21 cellular contexts compared by ENCODE assay signal in the genomic region with DNA sequence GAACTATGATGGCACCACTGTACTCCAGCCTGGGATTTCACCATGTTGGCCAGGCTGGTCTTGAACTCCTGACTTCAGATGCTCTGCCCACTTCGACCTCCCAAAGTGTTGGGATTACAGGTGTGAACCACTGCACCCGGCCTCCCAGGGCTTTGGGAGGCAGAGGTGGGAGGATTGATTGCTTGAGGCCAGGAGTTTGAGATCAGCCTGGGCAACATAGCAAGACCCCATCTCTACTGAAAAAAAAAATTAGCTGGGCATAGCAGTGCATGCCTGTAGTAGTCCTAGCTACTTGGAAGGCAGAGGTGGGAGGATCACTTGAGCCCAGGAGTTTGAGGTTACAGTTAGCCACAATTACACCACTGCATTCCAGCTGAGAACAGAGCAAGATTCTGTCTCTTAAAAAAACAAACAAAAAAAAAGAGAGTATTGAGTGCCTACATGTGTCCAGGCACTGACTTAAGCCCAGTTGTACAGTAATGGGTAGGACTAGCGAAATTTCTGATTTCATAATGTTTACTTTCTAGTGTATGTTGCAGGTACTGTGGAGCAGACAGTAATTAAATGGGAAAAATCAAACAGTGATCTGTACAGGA. TPM values are rescaled to one million over a fixed set of nuclear protein-coding genes. Genes with fewer than 3 reads are reported as not detected.
A peak's percentile ranks its signal among the peaks of the same experiment; 100 is the strongest.
DNase-seq lines count a peak whose midpoint lies in the region; ATAC-seq, FAIRE-seq and TF ChIP-seq lines count a peak whose summit lies in the region.
"Had no signal": no experiment of that assay in that cellular context is flagged by ENCODE, and none has a peak within 500 bp of the region (broad histone marks: within the 10 kb centered on the region; RNA-seq: fewer than 3 reads in every experiment).

No MANE protein-coding gene starts in this region.

- no peak for ATAC-seq in mucosa of descending colon
- ATAC-seq in WTC11: no peak
- ATAC-seq: activated T-cell treated with anti-CD3 and anti-CD28 coated beads, Interleukin-2, amount 50 U/mL, for 72 hours; effector memory CD8-positive, alpha-beta T cell; foreskin keratinocyte; left lobe of liver had no signal

- POLR2A ChIA-PET in WTC11 (lab: Charles Lee): no interaction called here

- H3K36me3 ChIP-seq in mucosa of descending colon (ENCODE audit: low read depth): no peaks in the 10 kb centered on the region
- H3K36me3 ChIP-seq: ovary had no signal

- DNase-seq in EL (peak; percentile 44), MV-4-11 (lab: John Stamatoyannopoulos, UW) (peak; percentile 27), dedifferentiated amniotic fluid mesenchymal stem cell (ENCODE audit: extremely low spot score) (peak; percentile 31), non-pigmented ciliary epithelial cell (ENCODE audit: low read depth) (peak; percentile 65), mucosa of descending colon (no peak), GM12891 (ENCODE audit: insufficient read length, low spot score) (no peak), WTC11 (ENCODE audit: low spot score) (no peak)
- DNase-seq: activated naive CD8-positive, alpha-beta T cell treated with anti-CD3 and anti-CD28 coated beads for 36 hours; activated T-cell treated with anti-CD3 and anti-CD28 coated beads, Interleukin-2, amount 50 U/mL, for 72 hours; effector memory CD8-positive, alpha-beta T cell; foreskin keratinocyte; H7; Kasumi-1; NCI-H187; NCI-H510A; ovary; Right ventricle myocardium superior; stimulated activated CD4-positive, alpha-beta T cell treated with anti-CD3 and anti-CD28 coated beads, Interleukin-4, amount 100 ng/mL, for 24 hours had no signal

- TF ChIP-seq CTCF in mucosa of descending colon (IDR thresholded peaks at IDR 0.05) (no peak), WTC11 (IDR thresholded peaks at IDR 0.05) (no peak)

- no peaks in the 10 kb centered on the region for H3K9me3 ChIP-seq in mucosa of descending colon
- H3K9me3 ChIP-seq: ovary had no signal

- no peak overlapping the region for H3K27ac Mint-ChIP-seq in WTC11
- H3K27ac Mint-ChIP-seq: activated naive CD8-positive, alpha-beta T cell treated with anti-CD3 and anti-CD28 coated beads for 36 hours; activated T-cell treated with anti-CD3 and anti-CD28 coated beads, Interleukin-2, amount 50 U/mL, for 72 hours; effector memory CD8-positive, alpha-beta T cell had no signal

- H3K9me3 Mint-ChIP-seq in WTC11: no peaks in the 10 kb centered on the region
- H3K9me3 Mint-ChIP-seq: activated naive CD8-positive, alpha-beta T cell treated with anti-CD3 and anti-CD28 coated beads for 36 hours; activated T-cell treated with anti-CD3 and anti-CD28 coated beads, Interleukin-2, amount 50 U/mL, for 72 hours; central memory CD8-positive, alpha-beta T cell; effector memory CD8-positive, alpha-beta T cell had no signal

- H3K4me3 ChIP-seq in mucosa of descending colon: no peak overlapping the region
- H3K4me3 ChIP-seq: ovary had no signal

- CTCF ChIA-PET in WTC11 (lab: Charles Lee): interaction anchor here (1.1 kb wide), 1 partner anchor 62 kb away, joined by 3 read pairs; the partner anchor contains the start of gene MTF1

- no peak overlapping the region for H3K4me3 Mint-ChIP-seq in WTC11
- H3K4me3 Mint-ChIP-seq: activated naive CD8-positive, alpha-beta T cell treated with anti-CD3 and anti-CD28 coated beads for 36 hours; activated T-cell treated with anti-CD3 and anti-CD28 coated beads, Interleukin-2, amount 50 U/mL, for 72 hours; central memory CD8-positive, alpha-beta T cell; effector memory CD8-positive, alpha-beta T cell had no signal

- peaks cover 19% of the 10 kb centered on the region for H3K36me3 Mint-ChIP-seq in WTC11

- FAIRE-seq in GM12891 (lab: Jason Lieb, UNC): no peak

- H3K4me1 ChIP-seq in mucosa of descending colon (ENCODE audit: low read depth): peaks cover 6% of the 10 kb centered on the region
- H3K4me1 ChIP-seq: foreskin keratinocyte had no signal

- TF ChIP-seq POLR2A in GM12891 (IDR thresholded peaks at IDR 0.05; ENCODE audit: low read depth, low read length): no peak

- H3K4me1 Mint-ChIP-seq in WTC11: peaks cover 12% of the 10 kb centered on the region

- intact Hi-C loops in mucosa of descending colon (cut with DNase I, micrococcal nuclease): no loop called here

- peaks cover 23% of the 10 kb centered on the region for H3K27me3 Mint-ChIP-seq in WTC11 (ENCODE audit: low read depth)

TF ChIP-seq in GM12891, 5 proteins besides CTCF, POLR2A, EP300 and RAD21:
- no peak for TF ChIP-seq TAF1 (IDR thresholded peaks at IDR 0.05; ENCODE audit: low read depth, low read length)
- TF ChIP-seq PAX5 (IDR thresholded peaks at IDR 0.05; ENCODE audit: insufficient read depth, low read length, severe bottlenecking): no peak
- TF ChIP-seq POLR2AphosphoS5 (IDR thresholded peaks at IDR 0.05; ENCODE audit: low read depth, low read length): no peak
- TF ChIP-seq POU2F2 (IDR thresholded peaks at IDR 0.05; ENCODE audit: low read depth, low read length): no peak
- TF ChIP-seq SPI1 (IDR thresholded peaks at IDR 0.05; ENCODE audit: low read depth, low read length): no peak

TF ChIP-seq in WTC11, 78 proteins besides CTCF, POLR2A, EP300 and RAD21 (continues in another document):
- no peak for TF ChIP-seq TP53 (CRISPR knock-in tag; IDR thresholded peaks at IDR 0.05)
- TF ChIP-seq ZNF416 (CRISPR knock-in tag; IDR thresholded peaks at IDR 0.05): no peak
- no peak for TF ChIP-seq SOX15 (CRISPR knock-in tag; IDR thresholded peaks at IDR 0.05)
- no peak for TF ChIP-seq NR1H2 (CRISPR knock-in tag; IDR thresholded peaks at IDR 0.05)
- TF ChIP-seq ZNF219 (CRISPR knock-in tag; IDR thresholded peaks at IDR 0.05; ENCODE audit: borderline replicate concordance): no peak
- TF ChIP-seq ARID4B (CRISPR knock-in tag; IDR thresholded peaks at IDR 0.05; ENCODE audit: borderline replicate concordance): no peak
- no peak for TF ChIP-seq PRRX2 (CRISPR knock-in tag; IDR thresholded peaks at IDR 0.05)
- TF ChIP-seq, protein P1, sequence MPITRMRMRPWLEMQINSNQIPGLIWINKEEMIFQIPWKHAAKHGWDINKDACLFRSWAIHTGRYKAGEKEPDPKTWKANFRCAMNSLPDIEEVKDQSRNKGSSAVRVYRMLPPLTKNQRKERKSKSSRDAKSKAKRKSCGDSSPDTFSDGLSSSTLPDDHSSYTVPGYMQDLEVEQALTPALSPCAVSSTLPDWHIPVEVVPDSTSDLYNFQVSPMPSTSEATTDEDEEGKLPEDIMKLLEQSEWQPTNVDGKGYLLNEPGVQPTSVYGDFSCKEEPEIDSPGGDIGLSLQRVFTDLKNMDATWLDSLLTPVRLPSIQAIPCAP (CRISPR knock-in tag; IDR thresholded peaks at IDR 0.05): no peak
- no peak for TF ChIP-seq SMAD3 (CRISPR knock-in tag; IDR thresholded peaks at IDR 0.05; ENCODE audit: borderline replicate concordance)
- no peak for TF ChIP-seq ESRRA (CRISPR knock-in tag; IDR thresholded peaks at IDR 0.05; ENCODE audit: borderline replicate concordance)
- TF ChIP-seq FOXJ3 (CRISPR knock-in tag; IDR thresholded peaks at IDR 0.05; ENCODE audit: borderline replicate concordance): no peak
- TF ChIP-seq GTF2I (CRISPR knock-in tag; conservative IDR thresholded peaks at IDR 0.05): no peak
- TF ChIP-seq ELF4 (CRISPR knock-in tag; IDR thresholded peaks at IDR 0.05; ENCODE audit: low read depth): no peak
- TF ChIP-seq ZNF138 (CRISPR knock-in tag; conservative IDR thresholded peaks at IDR 0.05): no peak

RNA-seq across cellular contexts. Expression of gene MANEAL, which starts 4.2 kb away (rescaled TPM):
- total RNA-seq in mucosa of descending colon (1 to 10 TPM; 5.4 to 7.6 (median 6.5) TPM), WTC11 (2021) (4.2 to 6.4 TPM (median 5.9 TPM) in 3 replicates)
- polyA plus RNA-seq in GM12891 (2012; ENCODE audit: low read depth, missing spikeins): 3.5 TPM

RNA-seq across cellular contexts. Expression of gene C1orf122, which starts 9.7 kb away (rescaled TPM):
- total RNA-seq in mucosa of descending colon: 10 to 100 TPM; 29.2 to 39.0 (median 34.2) TPM
- 18.4 TPM for polyA plus RNA-seq in GM12891 (2012; ENCODE audit: low read depth, missing spikeins)
- 42.5 to 50.7 TPM (median 45.9 TPM) in 3 replicates for total RNA-seq in WTC11 (2021)

RNA-seq across cellular contexts. Expression of gene YRDC, which starts 10.2 kb away (rescaled TPM):
- 10 to 100 TPM; 13.3 to 13.9 (median 13.4) TPM for total RNA-seq in mucosa of descending colon
- 22.3 TPM for polyA plus RNA-seq in GM12891 (2012; ENCODE audit: low read depth, missing spikeins)
- total RNA-seq in WTC11 (2021): 20.1 to 24.6 TPM (median 22.7 TPM) in 3 replicates

RNA-seq across cellular contexts. Expression of gene EPHA10, which starts 32.9 kb away (rescaled TPM):
- total RNA-seq in mucosa of descending colon (10 to 100 TPM; 45.3 to 74.4 (median 66.0) TPM), WTC11 (2021) (1.3 to 1.5 TPM (median 1.3 TPM) in 3 replicates)
- 0.05 TPM for polyA plus RNA-seq in GM12891 (2012; ENCODE audit: low read depth, missing spikeins)
- total RNA-seq: activated naive CD8-positive, alpha-beta T cell treated with anti-CD3 and anti-CD28 coated beads for 36 hours; foreskin keratinocyte; T-helper 1 cell treated with Interleukin-12 subunit alpha and Interleukin-12 subunit beta and Interleukin-4 antibody, amounts not matched to agents 30 ng/mL and 1 ng/mL, for 36 hours had no signal
- polyA plus RNA-seq: foreskin keratinocyte had no signal

Comparison
In these comparisons a context has a peak if more than half of its experiments do, and no peak if none do; other contexts are left out.
1. DNase-seq: peak in EL (single experiment), MV-4-11 (single experiment), dedifferentiated amniotic fluid mesenchymal stem cell (single experiment) and non-pigmented ciliary epithelial cell (single experiment); none in mucosa of descending colon (0 of 3), GM12891 (single experiment) and WTC11 (single experiment).